In genomic region chr10:91525939-91526712, GRCh38 we compare ENCODE assay signal across 20 cellular contexts.
DNase-seq lines count a peak whose midpoint lies in the region; ATAC-seq, FAIRE-seq and TF ChIP-seq lines count a peak whose summit lies in the region.
"Had no signal": no experiment of that assay in that cellular context is flagged by ENCODE, and none has a peak within 500 bp of the region (broad histone marks: within the 10 kb centered on the region; RNA-seq: fewer than 3 reads in every experiment).

No MANE protein-coding gene starts in this region.

- H3K27me3 ChIP-seq in pancreas (no peaks in the 10 kb centered on the region), MG63 (no peaks in the 10 kb centered on the region)

- WGBS in pancreas, 2 donors = 63 to 64% methylated on average over 4 of the region's 4 CpGs

- H3K27ac ChIP-seq in kidney (ENCODE audit: low read depth in 2 of 2, low read length in 2 of 2) (no peak overlapping the region), pancreas (no peak overlapping the region)
- H3K27ac ChIP-seq: A549 had no signal

- FAIRE-seq in kidney (lab: Jason Lieb, UNC) (no peak), pancreas (lab: Jason Lieb, UNC) (no peak)
- FAIRE-seq: A549, GM12878, GM19239, RCC 7860 had no signal

- peak; percentile 45 for DNase-seq in Right ventricle myocardium superior
- DNase-seq in cardiac septum (ENCODE audit: low spot score) = no peak
- peak; percentile 75 for DNase-seq in kidney
- peak in 4 of 6 donors; percentile 25 to 74 (median 64) for DNase-seq in pancreas
- no peak for DNase-seq in MG63
- no peak for DNase-seq in AG08396 (ENCODE audit: low spot score)
- DNase-seq: CD4-positive, alpha-beta T cell; DMS79; HCEC 1CT; NCI-H1105 treated with DMSO at 0.1 percent for 48 hours; NCI-H1930; NCI-H510A; NCI-H82; SIG-M5 had no signal

- no peaks in the 10 kb centered on the region for H3K36me3 ChIP-seq in kidney (ENCODE audit: control insufficient read depth in 1 of 2, insufficient read depth in 2 of 2, low read length in 2 of 2)
- no peaks in the 10 kb centered on the region for H3K36me3 ChIP-seq in pancreas
- H3K36me3 ChIP-seq in MG63 = no peaks in the 10 kb centered on the region

- intact Hi-C loops in Right ventricle myocardium superior (cut with DNase I) = no loop called here
- intact Hi-C loops in cardiac septum (cut with DNase I) = no loop called here
- intact Hi-C loops in kidney (cut with DNase I) = no loop called here
- intact Hi-C loops in pancreas (cut with DNase I) = no loop called here

- H3K9me3 ChIP-seq in kidney (ENCODE audit: control insufficient read depth in 1 of 2, low read length in 2 of 2) (no peaks in the 10 kb centered on the region), pancreas (no peaks in the 10 kb centered on the region), MG63 (peaks cover 4% of the 10 kb centered on the region)
- H3K9me3 ChIP-seq: A549 had no signal

- TF ChIP-seq CTCF in kidney (IDR thresholded peaks at IDR 0.05; ENCODE audit: borderline replicate concordance, extremely low read depth, insufficient read depth) = no peak
- no peak for TF ChIP-seq CTCF in pancreas (IDR thresholded peaks at IDR 0.05)

- H3K4me3 ChIP-seq in kidney (ENCODE audit: low read length in 2 of 2) (no peak overlapping the region), pancreas (no peak overlapping the region), MG63 (no peak overlapping the region)
- H3K4me3 ChIP-seq: A549, GM12878 had no signal

- ATAC-seq in Right ventricle myocardium superior (ENCODE audit: poor library complexity) = no peak
- no peak for ATAC-seq in pancreas
- ATAC-seq in GM18520 (IDR thresholded peaks at IDR 0.05; ENCODE audit: unreplicated experiment) = no peak
- ATAC-seq: A549, GM12878 had no signal

- TF ChIP-seq EP300 in Ishikawa (IDR thresholded peaks at IDR 0.05; ENCODE audit: borderline replicate concordance) = no peak

- H3K4me1 ChIP-seq in kidney (ENCODE audit: control insufficient read depth in 1 of 2, insufficient read depth in 1 of 2, low read depth in 1 of 2, low read length in 2 of 2) (peaks cover 12 to 21% of the 10 kb centered on the region in 2 donors), pancreas (peaks cover 15 to 30% (median 27%) of the 10 kb centered on the region in 3 donors)
- H3K4me1 ChIP-seq: A549 had no signal

- no peak overlapping the region for H3K9ac ChIP-seq in kidney (ENCODE audit: low read length in 2 of 2)

- no peak for TF ChIP-seq RAD21 in Ishikawa (IDR thresholded peaks at IDR 0.05; ENCODE audit: low read depth)

TF ChIP-seq in Ishikawa, 13 proteins besides CTCF, POLR2A, EP300 and RAD21:
- TF ChIP-seq NFIC (IDR thresholded peaks at IDR 0.05) = peak; percentile 48
- no peak for TF ChIP-seq TEAD4 (IDR thresholded peaks at IDR 0.05)

Comparison
In these comparisons a context has a peak if more than half of its experiments do, and no peak if none do; other contexts are left out.
1. DNase-seq: peak in Right ventricle myocardium superior (single experiment), kidney (single experiment) and pancreas (4 of 6); none in cardiac septum (single experiment), MG63 (single experiment) and AG08396 (single experiment).